ENCODE assay signal across 1 cellular context in the genomic region with DNA sequence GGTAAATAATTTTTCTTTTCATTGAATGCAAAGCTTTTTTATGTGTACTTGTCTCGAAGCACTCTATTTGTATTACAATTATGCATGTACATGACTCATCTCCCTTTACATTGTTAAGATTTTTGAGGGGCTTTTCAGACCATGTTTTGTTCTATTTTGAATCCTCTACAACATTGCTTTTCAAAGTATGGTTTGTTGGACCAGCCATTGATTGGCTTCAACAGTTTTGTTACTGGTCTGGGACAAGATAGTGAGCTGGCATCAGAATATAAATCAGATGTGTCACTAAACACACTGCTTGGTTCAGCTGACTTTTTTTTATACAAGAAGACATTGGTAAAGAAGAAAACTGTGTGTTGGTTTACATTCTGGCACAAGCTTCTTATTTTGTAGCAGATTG.
TF ChIP-seq lines count a peak whose summit lies in the region.

No MANE protein-coding gene starts in this region.

TF ChIP-seq in GM23338, 12 proteins besides CTCF, POLR2A, EP300 and RAD21 (continued from another document):
- TF ChIP-seq REST (IDR thresholded peaks at IDR 0.05; ENCODE audit: unreplicated experiment) (no peak), ETS1 (IDR thresholded peaks at IDR 0.05) (no peak), JUNB (IDR thresholded peaks at IDR 0.05; ENCODE audit: unreplicated experiment) (no peak), NANOG (IDR thresholded peaks at IDR 0.05; ENCODE audit: borderline replicate concordance) (no peak), POLR2AphosphoS5 (IDR thresholded peaks at IDR 0.05; ENCODE audit: low read depth) (no peak), EZH2 (IDR thresholded peaks at IDR 0.05; ENCODE audit: low read depth, unreplicated experiment) (no peak), EZH2phosphoT487 (IDR thresholded peaks at IDR 0.05; ENCODE audit: unreplicated experiment) (no peak), ZNF114 (CRISPR knock-in tag; IDR thresholded peaks at IDR 0.05) (no peak), CREB1 (CRISPR knock-in tag; IDR thresholded peaks at IDR 0.05; ENCODE audit: low read depth) (no peak), STAT1 (IDR thresholded peaks at IDR 0.05; ENCODE audit: unreplicated experiment) (no peak), ZNF331 (CRISPR knock-in tag; IDR thresholded peaks at IDR 0.05; ENCODE audit: low read depth) (no peak)
TF ChIP-seq in GM23338: peak in this region for 0.
